17 cellular contexts compared by ENCODE assay signal in the genomic region with DNA sequence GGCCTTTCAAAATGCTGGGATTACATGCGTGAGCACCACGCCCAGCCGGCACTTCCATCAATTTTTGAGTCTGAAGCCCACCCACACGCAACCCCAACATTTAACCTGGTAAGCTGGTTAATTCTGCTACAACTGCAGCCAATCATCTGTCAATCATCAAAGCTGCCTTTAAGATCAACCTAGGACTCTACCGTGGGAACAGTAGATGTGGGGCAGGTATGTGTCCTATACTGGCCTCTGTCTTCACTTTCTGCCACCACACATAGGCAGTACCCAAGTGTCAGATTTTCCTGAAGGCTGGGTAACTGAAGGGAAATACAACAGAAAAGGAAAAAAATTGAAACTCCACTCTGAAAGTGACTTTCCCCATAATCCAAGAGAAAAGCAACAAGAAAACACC.
"Had no signal": no experiment of that assay in that cellular context is flagged by ENCODE, and none has a peak within 500 bp of the region (broad histone marks: within the 10 kb centered on the region; RNA-seq: fewer than 3 reads in every experiment).

No MANE protein-coding gene starts in this region.

- H3K36me3 ChIP-seq: brain microvascular endothelial cell, lower lobe of right lung, right atrium auricular region, transverse colon had no signal

- H3K4me3 ChIP-seq: lower lobe of right lung, right atrium auricular region, transverse colon had no signal

- H3K27me3 ChIP-seq: brain microvascular endothelial cell, neutrophil, right atrium auricular region, transverse colon had no signal

- DNase-seq: activated CD4-positive, alpha-beta T cell treated with anti-CD3 and anti-CD28 coated beads, Interleukin-2, amount 50 U/mL, for 1 hour; activated CD8-positive, alpha-beta memory T cell treated with anti-CD3 and anti-CD28 coated beads, Interleukin-2, amount 10 ng/mL, durations not matched to agents 7 days and 5 days; activated gamma-delta T cell; activated T-cell treated with anti-CD3 and anti-CD28 coated beads, Interleukin-2, amount 50 U/mL, for 24 hours; brain microvascular endothelial cell; dermis blood vessel endothelial cell; endodermal cell; hypothalamus; lower lobe of right lung; posterior cingulate gyrus; SK-N-SH; small intestine; transverse colon had no signal

- ATAC-seq: activated CD8-positive, alpha-beta memory T cell treated with anti-CD3 and anti-CD28 coated beads, Interleukin-2, amount 10 ng/mL, durations not matched to agents 7 days and 5 days; lower lobe of right lung had no signal

- H3K9me3 Mint-ChIP-seq: activated T-cell treated with anti-CD3 and anti-CD28 coated beads, Interleukin-2, amount 50 U/mL, for 24 hours; endodermal cell; mesothelial cell of epicardium; T-helper 1 cell treated with Interleukin-12 subunit alpha and Interleukin-12 subunit beta and Interleukin-4 antibody, amounts not matched to agents 30 μg/mL and 1 μg/mL, for 36 hours had no signal

- H3K4me1 Mint-ChIP-seq: endodermal cell had no signal

- H3K27ac ChIP-seq: brain microvascular endothelial cell, lower lobe of right lung, neutrophil, right atrium auricular region, transverse colon had no signal

- H3K4me1 ChIP-seq: lower lobe of right lung, right atrium auricular region had no signal

- H3K4me3 Mint-ChIP-seq: activated CD8-positive, alpha-beta memory T cell treated with anti-CD3 and anti-CD28 coated beads, Interleukin-2, amount 10 ng/mL, durations not matched to agents 7 days and 5 days; activated T-cell treated with anti-CD3 and anti-CD28 coated beads, Interleukin-2, amount 50 U/mL, for 24 hours; endodermal cell; mesothelial cell of epicardium; T-helper 1 cell treated with Interleukin-12 subunit alpha and Interleukin-12 subunit beta and Interleukin-4 antibody, amounts not matched to agents 30 μg/mL and 1 μg/mL, for 36 hours had no signal

- H3K9me3 ChIP-seq: lower lobe of right lung, neutrophil, right atrium auricular region, SK-N-SH, transverse colon had no signal

- H3K27me3 Mint-ChIP-seq: activated T-cell treated with anti-CD3 and anti-CD28 coated beads, Interleukin-2, amount 50 U/mL, for 24 hours had no signal

- H3K27ac Mint-ChIP-seq: activated CD8-positive, alpha-beta memory T cell treated with anti-CD3 and anti-CD28 coated beads, Interleukin-2, amount 10 ng/mL, durations not matched to agents 7 days and 5 days; endodermal cell; T-helper 1 cell treated with Interleukin-12 subunit alpha and Interleukin-12 subunit beta and Interleukin-4 antibody, amounts not matched to agents 30 μg/mL and 1 μg/mL, for 36 hours had no signal
